1 cellular context compared by ENCODE assay signal in the genomic region with DNA sequence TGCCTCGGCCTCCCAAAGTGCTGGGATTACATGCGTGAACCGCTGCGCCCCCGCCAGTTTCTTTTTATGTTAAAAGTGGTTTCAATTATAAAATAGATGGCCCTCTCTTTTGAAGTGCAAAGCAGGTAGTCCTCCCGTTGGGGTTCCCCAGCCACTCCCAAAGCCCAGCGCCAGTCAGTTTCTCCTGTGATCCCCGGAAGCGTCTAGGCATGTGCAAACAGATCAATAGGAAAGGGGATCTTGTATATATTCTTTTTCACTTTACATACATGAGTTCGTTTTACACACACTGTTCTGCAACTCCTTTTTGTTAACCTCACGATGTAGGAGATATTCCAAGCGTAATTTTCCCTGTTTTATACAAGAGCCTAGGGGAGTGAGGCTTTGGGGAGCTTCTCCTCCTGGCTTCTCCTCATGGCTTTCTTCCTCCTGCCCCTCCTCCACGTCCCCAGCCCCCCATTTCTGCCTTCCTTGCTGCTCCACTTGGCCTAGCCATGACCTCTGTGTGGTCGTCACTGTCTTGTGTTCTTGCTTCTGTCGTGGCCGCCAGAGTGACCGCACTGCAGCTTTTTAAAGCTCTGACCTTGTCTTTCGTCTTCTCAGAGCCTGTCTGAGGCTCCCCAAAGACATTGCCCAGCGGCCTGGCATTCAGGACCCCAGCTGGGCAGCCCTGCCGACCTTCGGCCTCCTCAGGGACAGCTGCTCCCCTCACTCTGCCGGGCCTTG.
TF ChIP-seq lines count a peak whose summit lies in the region.

No MANE protein-coding gene starts in this region.

TF ChIP-seq in GM23338, 12 proteins besides CTCF, POLR2A, EP300 and RAD21:
- TF ChIP-seq CREB1 (CRISPR knock-in tag; IDR thresholded peaks at IDR 0.05; ENCODE audit: low read depth), result no peak
- TF ChIP-seq, protein P1, sequence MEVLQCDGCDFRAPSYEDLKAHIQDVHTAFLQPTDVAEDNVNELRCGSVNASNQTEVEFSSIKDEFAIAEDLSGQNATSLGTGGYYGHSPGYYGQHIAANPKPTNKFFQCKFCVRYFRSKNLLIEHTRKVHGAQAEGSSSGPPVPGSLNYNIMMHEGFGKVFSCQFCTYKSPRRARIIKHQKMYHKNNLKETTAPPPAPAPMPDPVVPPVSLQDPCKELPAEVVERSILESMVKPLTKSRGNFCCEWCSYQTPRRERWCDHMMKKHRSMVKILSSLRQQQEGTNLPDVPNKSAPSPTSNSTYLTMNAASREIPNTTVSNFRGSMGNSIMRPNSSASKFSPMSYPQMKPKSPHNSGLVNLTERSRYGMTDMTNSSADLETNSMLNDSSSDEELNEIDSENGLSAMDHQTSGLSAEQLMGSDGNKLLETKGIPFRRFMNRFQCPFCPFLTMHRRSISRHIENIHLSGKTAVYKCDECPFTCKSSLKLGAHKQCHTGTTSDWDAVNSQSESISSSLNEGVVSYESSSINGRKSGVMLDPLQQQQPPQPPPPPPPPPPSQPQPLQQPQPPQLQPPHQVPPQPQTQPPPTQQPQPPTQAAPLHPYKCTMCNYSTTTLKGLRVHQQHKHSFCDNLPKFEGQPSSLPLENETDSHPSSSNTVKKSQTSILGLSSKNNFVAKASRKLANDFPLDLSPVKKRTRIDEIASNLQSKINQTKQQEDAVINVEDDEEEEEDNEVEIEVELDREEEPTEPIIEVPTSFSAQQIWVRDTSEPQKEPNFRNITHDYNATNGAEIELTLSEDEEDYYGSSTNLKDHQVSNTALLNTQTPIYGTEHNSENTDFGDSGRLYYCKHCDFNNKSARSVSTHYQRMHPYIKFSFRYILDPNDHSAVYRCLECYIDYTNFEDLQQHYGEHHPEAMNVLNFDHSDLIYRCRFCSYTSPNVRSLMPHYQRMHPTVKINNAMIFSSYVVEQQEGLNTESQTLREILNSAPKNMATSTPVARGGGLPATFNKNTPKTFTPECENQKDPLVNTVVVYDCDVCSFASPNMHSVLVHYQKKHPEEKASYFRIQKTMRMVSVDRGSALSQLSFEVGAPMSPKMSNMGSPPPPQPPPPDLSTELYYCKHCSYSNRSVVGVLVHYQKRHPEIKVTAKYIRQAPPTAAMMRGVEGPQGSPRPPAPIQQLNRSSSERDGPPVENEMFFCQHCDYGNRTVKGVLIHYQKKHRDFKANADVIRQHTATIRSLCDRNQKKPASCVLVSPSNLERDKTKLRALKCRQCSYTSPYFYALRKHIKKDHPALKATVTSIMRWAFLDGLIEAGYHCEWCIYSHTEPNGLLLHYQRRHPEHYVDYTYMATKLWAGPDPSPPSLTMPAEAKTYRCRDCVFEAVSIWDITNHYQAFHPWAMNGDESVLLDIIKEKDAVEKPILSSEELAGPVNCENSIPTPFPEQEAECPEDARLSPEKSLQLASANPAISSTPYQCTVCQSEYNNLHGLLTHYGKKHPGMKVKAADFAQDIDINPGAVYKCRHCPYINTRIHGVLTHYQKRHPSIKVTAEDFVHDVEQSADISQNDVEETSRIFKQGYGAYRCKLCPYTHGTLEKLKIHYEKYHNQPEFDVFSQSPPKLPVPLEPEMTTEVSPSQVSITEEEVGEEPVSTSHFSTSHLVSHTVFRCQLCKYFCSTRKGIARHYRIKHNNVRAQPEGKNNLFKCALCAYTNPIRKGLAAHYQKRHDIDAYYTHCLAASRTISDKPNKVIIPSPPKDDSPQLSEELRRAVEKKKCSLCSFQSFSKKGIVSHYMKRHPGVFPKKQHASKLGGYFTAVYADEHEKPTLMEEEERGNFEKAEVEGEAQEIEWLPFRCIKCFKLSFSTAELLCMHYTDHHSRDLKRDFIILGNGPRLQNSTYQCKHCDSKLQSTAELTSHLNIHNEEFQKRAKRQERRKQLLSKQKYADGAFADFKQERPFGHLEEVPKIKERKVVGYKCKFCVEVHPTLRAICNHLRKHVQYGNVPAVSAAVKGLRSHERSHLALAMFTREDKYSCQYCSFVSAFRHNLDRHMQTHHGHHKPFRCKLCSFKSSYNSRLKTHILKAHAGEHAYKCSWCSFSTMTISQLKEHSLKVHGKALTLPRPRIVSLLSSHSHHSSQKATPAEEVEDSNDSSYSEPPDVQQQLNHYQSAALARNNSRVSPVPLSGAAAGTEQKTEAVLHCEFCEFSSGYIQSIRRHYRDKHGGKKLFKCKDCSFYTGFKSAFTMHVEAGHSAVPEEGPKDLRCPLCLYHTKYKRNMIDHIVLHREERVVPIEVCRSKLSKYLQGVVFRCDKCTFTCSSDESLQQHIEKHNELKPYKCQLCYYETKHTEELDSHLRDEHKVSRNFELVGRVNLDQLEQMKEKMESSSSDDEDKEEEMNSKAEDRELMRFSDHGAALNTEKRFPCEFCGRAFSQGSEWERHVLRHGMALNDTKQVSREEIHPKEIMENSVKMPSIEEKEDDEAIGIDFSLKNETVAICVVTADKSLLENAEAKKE (CRISPR knock-in tag; IDR thresholded peaks at IDR 0.05), result no peak
- TF ChIP-seq POLR2AphosphoS5 (IDR thresholded peaks at IDR 0.05; ENCODE audit: low read depth), result no peak
- TF ChIP-seq, protein P2, sequence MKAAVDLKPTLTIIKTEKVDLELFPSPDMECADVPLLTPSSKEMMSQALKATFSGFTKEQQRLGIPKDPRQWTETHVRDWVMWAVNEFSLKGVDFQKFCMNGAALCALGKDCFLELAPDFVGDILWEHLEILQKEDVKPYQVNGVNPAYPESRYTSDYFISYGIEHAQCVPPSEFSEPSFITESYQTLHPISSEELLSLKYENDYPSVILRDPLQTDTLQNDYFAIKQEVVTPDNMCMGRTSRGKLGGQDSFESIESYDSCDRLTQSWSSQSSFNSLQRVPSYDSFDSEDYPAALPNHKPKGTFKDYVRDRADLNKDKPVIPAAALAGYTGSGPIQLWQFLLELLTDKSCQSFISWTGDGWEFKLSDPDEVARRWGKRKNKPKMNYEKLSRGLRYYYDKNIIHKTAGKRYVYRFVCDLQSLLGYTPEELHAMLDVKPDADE (IDR thresholded peaks at IDR 0.05), result no peak
- TF ChIP-seq JUNB (IDR thresholded peaks at IDR 0.05; ENCODE audit: unreplicated experiment), result no peak
- TF ChIP-seq STAT1 (IDR thresholded peaks at IDR 0.05; ENCODE audit: unreplicated experiment), result no peak
- TF ChIP-seq EZH2 (IDR thresholded peaks at IDR 0.05; ENCODE audit: low read depth, unreplicated experiment), result no peak
- TF ChIP-seq ZNF331 (CRISPR knock-in tag; IDR thresholded peaks at IDR 0.05; ENCODE audit: low read depth), result no peak
- TF ChIP-seq ZNF114 (CRISPR knock-in tag; IDR thresholded peaks at IDR 0.05), result no peak
- TF ChIP-seq NANOG (IDR thresholded peaks at IDR 0.05; ENCODE audit: borderline replicate concordance), result no peak
- no peak for TF ChIP-seq EZH2phosphoT487 (IDR thresholded peaks at IDR 0.05; ENCODE audit: unreplicated experiment)
- TF ChIP-seq, protein P3, sequence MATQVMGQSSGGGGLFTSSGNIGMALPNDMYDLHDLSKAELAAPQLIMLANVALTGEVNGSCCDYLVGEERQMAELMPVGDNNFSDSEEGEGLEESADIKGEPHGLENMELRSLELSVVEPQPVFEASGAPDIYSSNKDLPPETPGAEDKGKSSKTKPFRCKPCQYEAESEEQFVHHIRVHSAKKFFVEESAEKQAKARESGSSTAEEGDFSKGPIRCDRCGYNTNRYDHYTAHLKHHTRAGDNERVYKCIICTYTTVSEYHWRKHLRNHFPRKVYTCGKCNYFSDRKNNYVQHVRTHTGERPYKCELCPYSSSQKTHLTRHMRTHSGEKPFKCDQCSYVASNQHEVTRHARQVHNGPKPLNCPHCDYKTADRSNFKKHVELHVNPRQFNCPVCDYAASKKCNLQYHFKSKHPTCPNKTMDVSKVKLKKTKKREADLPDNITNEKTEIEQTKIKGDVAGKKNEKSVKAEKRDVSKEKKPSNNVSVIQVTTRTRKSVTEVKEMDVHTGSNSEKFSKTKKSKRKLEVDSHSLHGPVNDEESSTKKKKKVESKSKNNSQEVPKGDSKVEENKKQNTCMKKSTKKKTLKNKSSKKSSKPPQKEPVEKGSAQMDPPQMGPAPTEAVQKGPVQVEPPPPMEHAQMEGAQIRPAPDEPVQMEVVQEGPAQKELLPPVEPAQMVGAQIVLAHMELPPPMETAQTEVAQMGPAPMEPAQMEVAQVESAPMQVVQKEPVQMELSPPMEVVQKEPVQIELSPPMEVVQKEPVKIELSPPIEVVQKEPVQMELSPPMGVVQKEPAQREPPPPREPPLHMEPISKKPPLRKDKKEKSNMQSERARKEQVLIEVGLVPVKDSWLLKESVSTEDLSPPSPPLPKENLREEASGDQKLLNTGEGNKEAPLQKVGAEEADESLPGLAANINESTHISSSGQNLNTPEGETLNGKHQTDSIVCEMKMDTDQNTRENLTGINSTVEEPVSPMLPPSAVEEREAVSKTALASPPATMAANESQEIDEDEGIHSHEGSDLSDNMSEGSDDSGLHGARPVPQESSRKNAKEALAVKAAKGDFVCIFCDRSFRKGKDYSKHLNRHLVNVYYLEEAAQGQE (IDR thresholded peaks at IDR 0.05; ENCODE audit: unreplicated experiment), result no peak
